In genomic region chr4:38207110-38207457, GRCh38 we compare ENCODE assay signal across 28 cellular contexts.
"Had no signal": no experiment of that assay in that cellular context is flagged by ENCODE, and none has a peak within 500 bp of the region (broad histone marks: within the 10 kb centered on the region; RNA-seq: fewer than 3 reads in every experiment).

No MANE protein-coding gene starts in this region.

- ATAC-seq: natural killer cell; psoas muscle; right cardiac atrium; sciatic nerve; stimulated activated memory B cell treated with anti-CD40 and anti-IgM and Interleukin-4, amounts not matched to agents 10 μg/mL and 1 μg/mL and 100 μg/mL, for 72 hours; stimulated activated naive CD8-positive, alpha-beta T cell treated with anti-CD3 and anti-CD28 coated beads, Interleukin-15, amount 100 ng/mL, for 72 hours; stimulated activated naive CD8-positive, alpha-beta T cell treated with anti-CD3 and anti-CD28 coated beads, Interleukin-15, Interleukin-2, amounts not matched to agents 100 U/mL and 50 U/mL, for 24 hours; upper lobe of right lung had no signal

- H3K4me3 ChIP-seq: neural progenitor cell, ovary, psoas muscle, skin epidermis, smooth muscle cell, spleen, suprapubic skin, testis, tibial artery, transverse colon, upper lobe of right lung, uterus had no signal

- H3K36me3 ChIP-seq: neural progenitor cell, ovary, spleen, suprapubic skin, tibial artery, transverse colon, upper lobe of right lung, uterus had no signal

- H3K9ac ChIP-seq: neural progenitor cell, parathyroid adenoma had no signal

- H3K27ac ChIP-seq: neural progenitor cell, ovary, parathyroid adenoma, psoas muscle, skin epidermis, spleen, suprapubic skin, testis, tibial artery, transverse colon, upper lobe of right lung, uterus had no signal

- H2AFZ ChIP-seq: neural progenitor cell, parathyroid adenoma had no signal

- DNase-seq: natural killer cell; occipital lobe; ovary; posterior cingulate gyrus; psoas muscle; right cardiac atrium; spleen; stimulated activated CD4-positive, alpha-beta T cell treated with anti-CD3 and anti-CD28 coated beads, Interleukin-12 subunit alpha, Interleukin-12 subunit beta, amount 100 ng/mL, for 4 hours; stimulated activated CD4-positive, alpha-beta T cell treated with anti-CD3 and anti-CD28 coated beads, Interleukin-1b, Interleukin-23, amount 100 ng/mL, for 48 hours; stimulated activated CD4-positive, alpha-beta T cell treated with anti-CD3 and anti-CD28 coated beads, Interleukin-4, amount 100 ng/mL, for 1 hour; stimulated activated CD4-positive, alpha-beta T cell treated with anti-CD3 and anti-CD28 coated beads, Interleukin-4, amount 100 ng/mL, for 4 hours; stimulated activated CD8-positive, alpha-beta memory T cell treated with anti-CD3 and anti-CD28 coated beads, Interleukin-4, amount 100 ng/mL, for 48 hours; stimulated activated naive CD4-positive, alpha-beta T cell; stimulated activated naive CD8-positive, alpha-beta T cell treated with anti-CD3 and anti-CD28 coated beads, Interleukin-15, amount 100 ng/mL, for 72 hours; stimulated activated naive CD8-positive, alpha-beta T cell treated with anti-CD3 and anti-CD28 coated beads, Interleukin-15, Interleukin-2, amounts not matched to agents 100 U/mL and 50 U/mL, for 24 hours; substantia nigra; testis; tibial artery; transverse colon; upper lobe of right lung; uterus had no signal

- H3K27me3 ChIP-seq: neural progenitor cell, ovary, spleen, suprapubic skin, testis, tibial artery, transverse colon, upper lobe of right lung, uterus had no signal

- H3K79me2 ChIP-seq: parathyroid adenoma had no signal

- H3K9me3 ChIP-seq: ovary, psoas muscle, spleen, suprapubic skin, testis, tibial artery, transverse colon, upper lobe of right lung, uterus had no signal

- H3K4me1 ChIP-seq: neural progenitor cell, parathyroid adenoma, uterus had no signal

- H3K4me2 ChIP-seq: neural progenitor cell, smooth muscle cell had no signal
